Comparison of ENCODE assay signal across 11 cellular contexts in genomic region chr1:207455183-207455754, GRCh38. TPM values are rescaled to one million over a fixed set of nuclear protein-coding genes. Genes with fewer than 3 reads are reported as not detected.
DNase-seq lines count a peak whose midpoint lies in the region; ATAC-seq and TF ChIP-seq lines count a peak whose summit lies in the region.
"Had no signal": no experiment of that assay in that cellular context is flagged by ENCODE, and none has a peak within 500 bp of the region (broad histone marks: within the 10 kb centered on the region; RNA-seq: fewer than 3 reads in every experiment).

No MANE protein-coding gene starts in this region.

- intact Hi-C loops in activated B cell treated with CpG ODN at 0.5 μM for 24 hours (cut with micrococcal nuclease): loop anchor here (2.0 kb wide), 1 partner anchor 118 kb away; no protein-coding TSS in a partner anchor

- H3K27ac Mint-ChIP-seq in activated B cell treated with CpG ODN at 0.5 μM for 24 hours: no peak overlapping the region

- H3K27me3 Mint-ChIP-seq in activated B cell treated with CpG ODN at 0.5 μM for 24 hours: no peaks in the 10 kb centered on the region

- peaks cover 13% of the 10 kb centered on the region for H3K4me1 Mint-ChIP-seq in activated B cell treated with CpG ODN at 0.5 μM for 24 hours

- no peaks in the 10 kb centered on the region for H4K20me1 ChIP-seq in DOHH2 (ENCODE audit: control insufficient read depth, insufficient read depth, low read depth, low read length)

- H3K56ac ChIP-seq in mesendoderm (ENCODE audit: low read length): no peak overlapping the region

- no peak for TF ChIP-seq EP300 in gastroesophageal sphincter (IDR thresholded peaks at IDR 0.05)

- no CpG with 5 or more reads among the region's 6 CpGs for WGBS in mesendoderm (ENCODE audit: extremely low coverage, insufficient coverage, low lambda C conversion rate)
- 40 to 56% methylated on average over 6 of the region's 6 CpGs for WGBS in gastroesophageal sphincter (ENCODE audit: low coverage in 1 of 2), 2 donors

- ATAC-seq in activated B cell treated with CpG ODN at 0.5 μM for 24 hours (ENCODE audit: low read depth) (peak; percentile 19), gastroesophageal sphincter (no peak)

- H2AK5ac ChIP-seq in mesendoderm (ENCODE audit: low read length): no peak overlapping the region

- peaks cover 3% of the 10 kb centered on the region for H3K36me3 Mint-ChIP-seq in activated B cell treated with CpG ODN at 0.5 μM for 24 hours (ENCODE audit: low read depth)

- no peak overlapping the region for H3K9ac ChIP-seq in mesendoderm (ENCODE audit: low read length)

- no peak overlapping the region for H3K4ac ChIP-seq in mesendoderm (ENCODE audit: low read depth, low read length)

- H3K9me3 ChIP-seq in DOHH2 (ENCODE audit: control insufficient read depth, insufficient read depth, low read length) (no peaks in the 10 kb centered on the region), muscle layer of duodenum (ENCODE audit: control insufficient read depth in 1 of 2, low read length in 2 of 2) (no peaks in the 10 kb centered on the region), gastroesophageal sphincter (no peaks in the 10 kb centered on the region)

- no peak overlapping the region for H4K5ac ChIP-seq in mesendoderm (ENCODE audit: low read length)

- TF ChIP-seq CTCF in DOHH2 (IDR thresholded peaks at IDR 0.05; ENCODE audit: low read depth, low read length, poor library complexity, severe bottlenecking): no peak
- no peak for TF ChIP-seq CTCF in GM20000 (IDR thresholded peaks at IDR 0.05; ENCODE audit: extremely low read depth, missing control alignments)
- no peak for TF ChIP-seq CTCF in activated B cell treated with CpG ODN at 0.5 μM for 24 hours (IDR thresholded peaks at IDR 0.05)
- no peak for TF ChIP-seq CTCF in gastroesophageal sphincter (IDR thresholded peaks at IDR 0.05)

- H3K4me3 Mint-ChIP-seq in activated B cell treated with CpG ODN at 0.5 μM for 24 hours: no peak overlapping the region

- no peak overlapping the region for H3K23ac ChIP-seq in mesendoderm (ENCODE audit: low read length)

- H3K27me3 ChIP-seq in DOHH2 (ENCODE audit: control insufficient read depth, low read length) (peaks cover 51% of the 10 kb centered on the region), muscle layer of duodenum (ENCODE audit: low read depth, low read length) (no peaks in the 10 kb centered on the region), mesendoderm (ENCODE audit: insufficient read depth, low read length, poor library complexity) (peaks cover 8% of the 10 kb centered on the region), gastroesophageal sphincter (peaks cover 64% of the 10 kb centered on the region)

- H3K79me2 ChIP-seq in DOHH2 (ENCODE audit: control insufficient read depth, low read length) (no peaks in the 10 kb centered on the region), mesendoderm (ENCODE audit: control insufficient read depth, insufficient read depth, low read length) (no peaks in the 10 kb centered on the region)

- CTCF ChIA-PET in activated B cell treated with CpG ODN at 0.5 μM for 24 hours (lab: Charles Lee): interaction anchor here (0.6 to 4.8 kb wide), 11 partner anchors 9 to 372 kb away, joined by 3 to 47 read pairs (median 10); partner anchors contain the start of gene CR1

- TF ChIP-seq POLR2A in gastroesophageal sphincter (IDR thresholded peaks at IDR 0.05): no peak

- H3K9me2 ChIP-seq in DOHH2 (replicated peaks; ENCODE audit: control insufficient read depth, low read length): no peaks in the 10 kb centered on the region

- H4K8ac ChIP-seq in mesendoderm (ENCODE audit: low read depth, low read length): no peak overlapping the region

- H3K4me3 ChIP-seq in DOHH2 (ENCODE audit: low read length): peak overlapping the region; percentile 64
- peak overlapping the region; percentile 56 to 63 for H3K4me3 ChIP-seq in muscle layer of duodenum (ENCODE audit: low read depth in 1 of 2, low read length in 2 of 2)
- no peak overlapping the region for H3K4me3 ChIP-seq in mesendoderm (ENCODE audit: low read length)
- H3K4me3 ChIP-seq in gastroesophageal sphincter: no peak overlapping the region

- H3K36me3 ChIP-seq in DOHH2 (ENCODE audit: control insufficient read depth, low read length) (no peaks in the 10 kb centered on the region), muscle layer of duodenum (ENCODE audit: control insufficient read depth in 1 of 2, insufficient read depth in 2 of 2, low read length in 2 of 2) (no peaks in the 10 kb centered on the region), mesendoderm (ENCODE audit: control insufficient read depth, insufficient read depth, low read length) (no peaks in the 10 kb centered on the region), gastroesophageal sphincter (no peaks in the 10 kb centered on the region)

- no peak overlapping the region for H2BK15ac ChIP-seq in mesendoderm (replicated peaks; ENCODE audit: low read depth)

- H3K27ac ChIP-seq in DOHH2 (ENCODE audit: low read depth, low read length): no peak overlapping the region
- no peak overlapping the region for H3K27ac ChIP-seq in muscle layer of duodenum (ENCODE audit: low read length)
- H3K27ac ChIP-seq in mesendoderm (ENCODE audit: low read depth, low read length): no peak overlapping the region
- no peak overlapping the region for H3K27ac ChIP-seq in gastroesophageal sphincter

- H3K4me1 ChIP-seq in DOHH2 (ENCODE audit: control insufficient read depth, low read length): peaks cover 15% of the 10 kb centered on the region
- H3K4me1 ChIP-seq in muscle layer of duodenum (ENCODE audit: control insufficient read depth in 1 of 2, insufficient read depth in 2 of 2, low read length in 2 of 2): peaks cover 0 to 15% of the 10 kb centered on the region in 2 donors
- H3K4me1 ChIP-seq in mesendoderm (ENCODE audit: control insufficient read depth, low read depth, low read length): no peaks in the 10 kb centered on the region
- H3K4me1 ChIP-seq in gastroesophageal sphincter: peaks cover 0 to 16% (median 8%) of the 10 kb centered on the region in 3 donors

- H2BK5ac ChIP-seq in mesendoderm (ENCODE audit: low read length): no peak overlapping the region

- H2BK120ac ChIP-seq in mesendoderm (ENCODE audit: low read depth, low read length): no peak overlapping the region

- H3K18ac ChIP-seq in mesendoderm (ENCODE audit: low read length): no peak overlapping the region

- peak; percentile 31 for DNase-seq in GM20000 (ENCODE audit: low spot score)
- no peak for DNase-seq in activated B cell treated with CpG ODN at 0.5 μM for 24 hours
- DNase-seq in Ammon's horn (ENCODE audit: low spot score): no peak
- no peak for DNase-seq in COR-L47 (lab: John Stamatoyannopoulos, UW)
- DNase-seq in mesendoderm: no peak
- DNase-seq: activated CD4-positive, alpha-beta T cell treated with anti-CD3 and anti-CD28 coated beads for 1 hour; IMR-90 had no signal

- POLR2A ChIA-PET in activated B cell treated with CpG ODN at 0.5 μM for 24 hours (lab: Charles Lee): interaction anchor here (0.6 to 4.7 kb wide), 12 partner anchors 9 to 403 kb away, joined by 3 to 86 read pairs (median 10); partner anchors contain the start of genes CD55, CR1 and PFKFB2

- H3F3A ChIP-seq in DOHH2 (ENCODE audit: control insufficient read depth, insufficient read depth): no peaks in the 10 kb centered on the region

- no peaks in the 10 kb centered on the region for H3K9me3 Mint-ChIP-seq in activated B cell treated with CpG ODN at 0.5 μM for 24 hours

- H3K79me1 ChIP-seq in mesendoderm (ENCODE audit: low read length): no peaks in the 10 kb centered on the region

- peak overlapping the region; percentile 75 for H3K4me2 ChIP-seq in DOHH2 (ENCODE audit: low read length)
- H3K4me2 ChIP-seq in mesendoderm (ENCODE audit: low read length): no peak overlapping the region

RNA-seq across cellular contexts. Expression of gene CR2, which starts 1.1 kb away (rescaled TPM):
- total RNA-seq in activated B cell treated with CpG ODN at 0.5 μM for 24 hours (30.7 and 34.1 TPM in 2 replicates), gastroesophageal sphincter (1 to 10 TPM in 1 of 4 donors, under 1 TPM in 1, not detected in 2; 0.13 to 1.0 TPM)
- polyA plus RNA-seq in mesendoderm (2013, experiment 1 of 2): 0.51 TPM
- 0.57 TPM for polyA plus RNA-seq in mesendoderm (2013, experiment 2 of 2)
- total RNA-seq: IMR-90, osteocyte had no signal
- polyA plus RNA-seq: IMR-90 had no signal

RNA-seq across cellular contexts. Expression of gene CR1, which starts 40.7 kb away (rescaled TPM):
- 11.4 and 13.9 TPM in 2 replicates for total RNA-seq in activated B cell treated with CpG ODN at 0.5 μM for 24 hours
- polyA plus RNA-seq in mesendoderm (2013, experiment 1 of 2): 0.10 TPM
- 0.07 TPM for polyA plus RNA-seq in mesendoderm (2013, experiment 2 of 2)
- total RNA-seq in gastroesophageal sphincter: 10 to 100 TPM in 1 of 4 donors, 1 to 10 TPM in 3; 1.1 to 15.9 (median 4.3) TPM
- total RNA-seq: IMR-90, osteocyte had no signal
- polyA plus RNA-seq: IMR-90 had no signal

Comparison
In these comparisons a context has a peak if more than half of its experiments do, and no peak if none do; other contexts are left out.
1. H3K4me3 ChIP-seq: peak in DOHH2 (single experiment) and muscle layer of duodenum (2 of 2); none in mesendoderm (single experiment) and gastroesophageal sphincter (0 of 2).
2. RNA of gene CR2, which starts 1.1 kb away (total RNA-seq): 30.7 to 34.1 TPM in activated B cell treated with CpG ODN at 0.5 μM for 24 hours; 0.13 to 1.0 TPM in gastroesophageal sphincter; every median in the first group is over 10 times any median in the second.